Comparison of ENCODE assay signal across 1 cellular context in genomic region chr7:49866910-49867309, GRCh38.
TF ChIP-seq lines count a peak whose summit lies in the region.

No MANE protein-coding gene starts in this region.

TF ChIP-seq in HepG2, 621 proteins besides CTCF, POLR2A, EP300 and RAD21 (continued from another document):
- TF ChIP-seq ZBTB10 (CRISPR knock-in tag; IDR thresholded peaks at IDR 0.05; ENCODE audit: borderline replicate concordance) (no peak), HMGXB4 (CRISPR knock-in tag; IDR thresholded peaks at IDR 0.05; ENCODE audit: borderline replicate concordance in 1 of 2, low read depth in 1 of 2) (no peak), ZNF597 (CRISPR knock-in tag; IDR thresholded peaks at IDR 0.05) (no peak), ZNF552 (CRISPR knock-in tag; IDR thresholded peaks at IDR 0.05; ENCODE audit: borderline replicate concordance) (no peak), ZNF282 (IDR thresholded peaks at IDR 0.05; ENCODE audit: partially characterized antibody) (no peak)
